40 cellular contexts compared by ENCODE assay signal in genomic region chr12:48009471-48009870, GRCh38. TPM values are rescaled to one million over a fixed set of nuclear protein-coding genes. Genes with fewer than 3 reads are reported as not detected.
"Had no signal": no experiment of that assay in that cellular context is flagged by ENCODE, and none has a peak within 500 bp of the region (broad histone marks: within the 10 kb centered on the region; RNA-seq: fewer than 3 reads in every experiment).

No MANE protein-coding gene starts in this region.

- H3K4me3 Mint-ChIP-seq: activated naive CD4-positive, alpha-beta T cell treated with anti-CD3 and anti-CD28 coated beads for 36 hours; activated naive CD4-positive, alpha-beta T cell treated with anti-CD3 and anti-CD28 coated beads, Interleukin-2, amount 10 ng/mL, durations not matched to agents 7 days and 5 days; activated naive CD4-positive, alpha-beta T cell treated with anti-CD3 and anti-CD28 coated beads, Interleukin-2, amount 50 U/mL, for 24 hours; activated naive CD8-positive, alpha-beta T cell; activated naive CD8-positive, alpha-beta T cell treated with anti-CD3 and anti-CD28 coated beads for 36 hours; activated naive CD8-positive, alpha-beta T cell treated with anti-CD3 and anti-CD28 coated beads, Interleukin-2, amount 10 ng/mL, durations not matched to agents 7 days and 5 days; activated naive CD8-positive, alpha-beta T cell treated with anti-CD3 and anti-CD28 coated beads, Interleukin-2, amount 50 U/mL, for 24 hours; activated T-cell treated with anti-CD3 and anti-CD28 coated beads, Interleukin-2, amount 50 U/mL, for 24 hours; activated T-cell treated with anti-CD3 and anti-CD28 coated beads, Interleukin-2, amount 50 U/mL, for 4 hours; activated T-cell treated with anti-CD3 and anti-CD28 coated beads, Interleukin-2, amount 50 U/mL, for 72 hours; activated T-helper 1 cell treated with anti-CD3 and anti-CD28 coated beads, Interleukin-12 subunit alpha, Interleukin-12 subunit beta, Interleukin-2, Interleukin-4 antibody, amounts not matched to agents 30 ng/mL and 10 ng/mL and 1 ng/mL, durations not matched to agents 14 hours and 24 hours and 36 hours; activated T-helper 17 cell treated with anti-CD3 and anti-CD28 coated beads, Interleukin-2, amount 50 U/mL, for 72 hours; brain; central memory CD8-positive, alpha-beta T cell had no signal

- H3K9me3 ChIP-seq: adrenal gland, ascending aorta, body of pancreas, breast epithelium had no signal

- H3K9me3 Mint-ChIP-seq: activated naive CD4-positive, alpha-beta T cell treated with anti-CD3 and anti-CD28 coated beads for 36 hours; activated naive CD4-positive, alpha-beta T cell treated with anti-CD3 and anti-CD28 coated beads, Interleukin-2, amount 10 ng/mL, durations not matched to agents 7 days and 5 days; activated naive CD4-positive, alpha-beta T cell treated with anti-CD3 and anti-CD28 coated beads, Interleukin-2, amount 50 U/mL, for 24 hours; activated naive CD4-positive, alpha-beta T cell treated with anti-CD3 and anti-CD28 coated beads, Interleukin-2, amount 50 U/mL, for 72 hours; activated naive CD8-positive, alpha-beta T cell treated with anti-CD3 and anti-CD28 coated beads for 36 hours; activated naive CD8-positive, alpha-beta T cell treated with anti-CD3 and anti-CD28 coated beads, Interleukin-2, amount 10 ng/mL, durations not matched to agents 7 days and 5 days; activated naive CD8-positive, alpha-beta T cell treated with anti-CD3 and anti-CD28 coated beads, Interleukin-2, amount 50 U/mL, for 24 hours; activated T-cell treated with anti-CD3 and anti-CD28 coated beads, Interleukin-2, amount 50 U/mL, for 24 hours; activated T-cell treated with anti-CD3 and anti-CD28 coated beads, Interleukin-2, amount 50 U/mL, for 4 hours; activated T-cell treated with anti-CD3 and anti-CD28 coated beads, Interleukin-2, amount 50 U/mL, for 72 hours; activated T-helper 1 cell treated with anti-CD3 and anti-CD28 coated beads, Interleukin-12 subunit alpha, Interleukin-12 subunit beta, Interleukin-2, Interleukin-4 antibody, amounts not matched to agents 30 ng/mL and 10 ng/mL and 1 ng/mL, durations not matched to agents 14 hours and 24 hours and 36 hours; activated T-helper 17 cell treated with anti-CD3 and anti-CD28 coated beads, Interleukin-2, amount 50 U/mL, for 72 hours; activated T-helper 2 cell treated with anti-CD3 and anti-CD28 coated beads, Interferon-gamma antibody, Interleukin-2, Interleukin-4, amounts not matched to agents 10 μg/mL and 5 μg/mL and 100 μg/mL, durations not matched to agents 14 hours and 24 hours and 36 hours; brain; central memory CD8-positive, alpha-beta T cell had no signal

- H3K36me3 ChIP-seq: adrenal gland, ascending aorta, brain microvascular endothelial cell, breast epithelium, cardiac muscle cell had no signal

- H3K36me3 Mint-ChIP-seq: activated naive CD4-positive, alpha-beta T cell treated with anti-CD3 and anti-CD28 coated beads, Interleukin-2, amount 10 ng/mL, durations not matched to agents 7 days and 5 days; activated naive CD4-positive, alpha-beta T cell treated with anti-CD3 and anti-CD28 coated beads, Interleukin-2, amount 50 U/mL, for 24 hours; activated naive CD8-positive, alpha-beta T cell; activated naive CD8-positive, alpha-beta T cell treated with anti-CD3 and anti-CD28 coated beads for 36 hours; activated naive CD8-positive, alpha-beta T cell treated with anti-CD3 and anti-CD28 coated beads, Interleukin-2, amount 10 ng/mL, durations not matched to agents 7 days and 5 days; brain had no signal

- FAIRE-seq: astrocyte had no signal

- ATAC-seq: activated naive CD4-positive, alpha-beta T cell treated with anti-CD3 and anti-CD28 coated beads, Interleukin-2, amount 50 U/mL, for 72 hours; activated naive CD8-positive, alpha-beta T cell treated with anti-CD3 and anti-CD28 coated beads, Interleukin-2, amount 50 U/mL, for 24 hours; activated T-cell treated with anti-CD3 and anti-CD28 coated beads, Interleukin-2, amount 50 U/mL, for 4 hours; activated T-cell treated with anti-CD3 and anti-CD28 coated beads, Interleukin-2, amount 50 U/mL, for 72 hours; activated T-helper 17 cell treated with anti-CD3 and anti-CD28 coated beads, Interleukin-2, amount 50 U/mL, for 72 hours; body of pancreas had no signal

- H3K4me3 ChIP-seq: adrenal gland, ascending aorta, body of pancreas, breast epithelium, cardiac muscle cell had no signal

- H3K27ac Mint-ChIP-seq: activated naive CD4-positive, alpha-beta T cell treated with anti-CD3 and anti-CD28 coated beads for 36 hours; activated naive CD4-positive, alpha-beta T cell treated with anti-CD3 and anti-CD28 coated beads, Interleukin-2, amount 10 ng/mL, durations not matched to agents 7 days and 5 days; activated naive CD4-positive, alpha-beta T cell treated with anti-CD3 and anti-CD28 coated beads, Interleukin-2, amount 50 U/mL, for 72 hours; activated naive CD8-positive, alpha-beta T cell; activated naive CD8-positive, alpha-beta T cell treated with anti-CD3 and anti-CD28 coated beads for 36 hours; activated naive CD8-positive, alpha-beta T cell treated with anti-CD3 and anti-CD28 coated beads, Interleukin-2, amount 10 ng/mL, durations not matched to agents 7 days and 5 days; activated naive CD8-positive, alpha-beta T cell treated with anti-CD3 and anti-CD28 coated beads, Interleukin-2, amount 50 U/mL, for 24 hours; activated T-cell treated with anti-CD3 and anti-CD28 coated beads, Interleukin-2, amount 50 U/mL, for 24 hours; activated T-cell treated with anti-CD3 and anti-CD28 coated beads, Interleukin-2, amount 50 U/mL, for 72 hours; activated T-helper 1 cell treated with anti-CD3 and anti-CD28 coated beads, Interleukin-12 subunit alpha, Interleukin-12 subunit beta, Interleukin-2, Interleukin-4 antibody, amounts not matched to agents 30 ng/mL and 10 ng/mL and 1 ng/mL, durations not matched to agents 14 hours and 24 hours and 36 hours; activated T-helper 17 cell treated with anti-CD3 and anti-CD28 coated beads, Interleukin-2, amount 50 U/mL, for 72 hours; activated T-helper 2 cell treated with anti-CD3 and anti-CD28 coated beads, Interferon-gamma antibody, Interleukin-2, Interleukin-4, amounts not matched to agents 10 μg/mL and 5 μg/mL and 100 μg/mL, durations not matched to agents 14 hours and 24 hours and 36 hours; brain had no signal

- H3K27ac ChIP-seq: adrenal gland, ascending aorta, body of pancreas, brain microvascular endothelial cell, breast epithelium, cardiac muscle cell had no signal

- H3K4me1 Mint-ChIP-seq: activated naive CD4-positive, alpha-beta T cell treated with anti-CD3 and anti-CD28 coated beads, Interleukin-2, amount 10 ng/mL, durations not matched to agents 7 days and 5 days; activated naive CD8-positive, alpha-beta T cell treated with anti-CD3 and anti-CD28 coated beads, Interleukin-2, amount 10 ng/mL, durations not matched to agents 7 days and 5 days; activated T-helper 17 cell treated with anti-CD3 and anti-CD28 coated beads, Interleukin-2, amount 50 U/mL, for 72 hours; brain had no signal

- DNase-seq: activated effector memory CD4-positive, alpha-beta T cell treated with anti-CD3 and anti-CD28 coated beads, Interleukin-2, amount 50 U/mL, for 16 hours; activated effector memory CD4-positive, alpha-beta T cell treated with Interleukin-2 at 50 U/mL for 16 hours; activated gamma-delta T cell; activated gamma-delta T cell treated with Interleukin-2 at 50 U/mL for 16 hours; activated naive CD4-positive, alpha-beta T cell; activated naive CD4-positive, alpha-beta T cell treated with anti-CD3 and anti-CD28 coated beads for 36 hours; activated naive CD4-positive, alpha-beta T cell treated with anti-CD3 and anti-CD28 coated beads, Interleukin-2, amount 10 ng/mL, durations not matched to agents 7 days and 5 days; activated naive CD4-positive, alpha-beta T cell treated with anti-CD3 and anti-CD28 coated beads, Interleukin-2, amount 50 U/mL, for 16 hours; activated naive CD4-positive, alpha-beta T cell treated with Interleukin-2 at 50 U/mL for 16 hours; activated naive CD8-positive, alpha-beta T cell treated with anti-CD3 and anti-CD28 coated beads for 36 hours; activated naive CD8-positive, alpha-beta T cell treated with anti-CD3 and anti-CD28 coated beads, Interleukin-2, amount 10 ng/mL, durations not matched to agents 7 days and 5 days; activated naive CD8-positive, alpha-beta T cell treated with anti-CD3 and anti-CD28 coated beads, Interleukin-2, amount 50 U/mL, for 24 hours; activated T-cell treated with anti-CD3 and anti-CD28 coated beads for 4 hours; activated T-cell treated with anti-CD3 and anti-CD28 coated beads, Interleukin-2, amount 50 U/mL, for 1 hour; activated T-cell treated with anti-CD3 and anti-CD28 coated beads, Interleukin-2, amount 50 U/mL, for 24 hours; activated T-cell treated with anti-CD3 and anti-CD28 coated beads, Interleukin-2, amount 50 U/mL, for 4 hours; activated T-cell treated with anti-CD3 and anti-CD28 coated beads, Interleukin-2, amount 50 U/mL, for 48 hours; activated T-cell treated with anti-CD3 and anti-CD28 coated beads, Interleukin-2, amount 50 U/mL, for 72 hours; adrenal gland; amniotic stem cell; amygdala; anterior cingulate cortex; aorta; body of pancreas; brain microvascular endothelial cell; caudate nucleus; central memory CD4-positive, alpha-beta T cell; cerebellar nuclear complex had no signal

RNA-seq across cellular contexts. Expression of gene COL2A1, which starts 5.2 kb away (rescaled TPM):
- total RNA-seq: activated naive CD4-positive, alpha-beta T cell treated with anti-CD3 and anti-CD28 coated beads for 36 hours; activated naive CD4-positive, alpha-beta T cell treated with anti-CD3 and anti-CD28 coated beads, Interleukin-2, amount 50 U/mL, for 72 hours; activated naive CD8-positive, alpha-beta T cell treated with anti-CD3 and anti-CD28 coated beads, Interleukin-2, amount 10 ng/mL, durations not matched to agents 7 days and 5 days; activated T-helper 17 cell treated with anti-CD3 and anti-CD28 coated beads, Interleukin-2, amount 50 U/mL, for 72 hours; aorta; ascending aorta; body of pancreas had no signal
- polyA plus RNA-seq: aorta had no signal
